ENCODE assay signal across 12 cellular contexts in the genomic region with DNA sequence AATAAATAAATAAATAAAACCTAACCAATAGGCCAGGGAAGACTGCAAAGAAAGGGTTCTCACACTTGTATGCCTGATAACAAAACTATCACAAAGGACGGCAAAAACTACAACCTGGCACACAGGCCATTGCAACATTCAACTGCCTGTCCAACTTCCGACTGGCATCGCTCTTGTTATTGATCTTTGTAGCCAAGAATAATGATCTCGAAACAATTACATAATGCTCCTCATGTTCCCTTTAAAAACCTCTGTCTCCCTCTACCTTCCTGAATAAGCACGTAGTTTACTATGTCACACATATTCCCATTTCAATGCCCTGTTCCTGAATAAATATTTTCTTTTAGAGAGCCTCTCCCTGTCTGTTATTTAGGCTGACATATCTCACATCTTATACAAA.
"Had no signal": no experiment of that assay in that cellular context is flagged by ENCODE, and none has a peak within 500 bp of the region (broad histone marks: within the 10 kb centered on the region; RNA-seq: fewer than 3 reads in every experiment).

No MANE protein-coding gene starts in this region.

- H3K27me3 ChIP-seq: dorsolateral prefrontal cortex, foreskin keratinocyte, right atrium auricular region, tibial nerve had no signal

- DNase-seq: activated CD4-positive, alpha-beta T cell treated with anti-CD3 and anti-CD28 coated beads for 36 hours; activated CD4-positive, alpha-beta T cell treated with anti-CD3 and anti-CD28 coated beads, Interleukin-2, amount 50 U/mL, for 48 hours; dorsolateral prefrontal cortex; foreskin keratinocyte; glutamatergic neuron; hypothalamus; islet precursor cell; left colon; T1000 had no signal

- H3K4me3 ChIP-seq: dorsolateral prefrontal cortex, right atrium auricular region, tibial nerve had no signal

- H3K4me1 ChIP-seq: right atrium auricular region, tibial nerve had no signal

- H3K9me3 ChIP-seq: right atrium auricular region, tibial nerve had no signal

- H3K36me3 ChIP-seq: right atrium auricular region, tibial nerve had no signal

- ATAC-seq: activated CD4-positive, alpha-beta T cell treated with anti-CD3 and anti-CD28 coated beads for 36 hours; left colon had no signal

- H3K27ac ChIP-seq: dorsolateral prefrontal cortex, epithelial cell of prostate, foreskin keratinocyte, right atrium auricular region, tibial nerve had no signal
